In the genomic region with DNA sequence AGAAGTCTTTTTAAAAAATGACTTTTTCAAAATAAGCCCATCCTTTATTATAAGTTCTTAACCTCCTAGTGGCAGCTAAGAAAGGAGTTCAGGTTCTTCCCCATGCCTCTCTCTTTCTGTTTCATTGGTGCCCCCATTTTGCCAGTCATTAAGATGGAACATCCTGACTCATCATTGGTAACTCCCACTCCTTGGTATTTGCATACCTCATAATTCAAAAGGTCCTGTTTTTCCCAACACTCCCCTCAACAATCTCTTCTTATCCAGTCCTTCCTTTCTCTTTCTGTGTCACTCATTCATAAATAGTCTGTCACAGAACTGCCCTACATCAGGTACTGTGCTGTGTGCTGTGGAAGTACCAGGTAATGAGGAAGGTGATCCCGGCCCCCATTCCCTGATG, we compare ENCODE assay signal across 14 cellular contexts.
A peak's percentile ranks its signal among the peaks of the same experiment; 100 is the strongest.
DNase-seq lines count a peak whose midpoint lies in the region; ATAC-seq lines count a peak whose summit lies in the region.
"Had no signal": no experiment of that assay in that cellular context is flagged by ENCODE, and none has a peak within 500 bp of the region (broad histone marks: within the 10 kb centered on the region; RNA-seq: fewer than 3 reads in every experiment).

No MANE protein-coding gene starts in this region.

- CTCF ChIA-PET in T-cell (lab: Charles Lee), result no interaction called here

- peak overlapping the region; percentile 40 to 73 for H3K27ac Mint-ChIP-seq in T-cell

- POLR2A ChIA-PET in T-cell (lab: Charles Lee), result no interaction called here

- no peaks in the 10 kb centered on the region for H3K27me3 Mint-ChIP-seq in T-cell

- peaks cover 75 to 84% (median 76%) of the 10 kb centered on the region in 3 donors for H3K4me1 Mint-ChIP-seq in T-cell

- peaks cover 44% of the 10 kb centered on the region for H3K36me3 Mint-ChIP-seq in T-cell

- H3K9me3 Mint-ChIP-seq in T-cell, result no peaks in the 10 kb centered on the region

- peak; percentile 44 for DNase-seq in stimulated activated CD4-positive, alpha-beta T cell treated with anti-CD3 and anti-CD28 coated beads, Interleukin-4, amount 100 ng/mL, for 24 hours
- no peak for DNase-seq in stimulated activated CD4-positive, alpha-beta T cell treated with anti-CD3 and anti-CD28 coated beads, Interleukin-2, amount 100 ng/mL, for 48 hours
- no peak for DNase-seq in T-cell
- peak; percentile 6 for DNase-seq in glomerular visceral epithelial cell (ENCODE audit: extremely low spot score)
- no peak for DNase-seq in SHP77 (lab: John Stamatoyannopoulos, UW)
- DNase-seq in amygdala (lab: John Stamatoyannopoulos, UW), result no peak
- DNase-seq in DMS153 treated with DMSO at 0.1 percent for 48 hours (lab: John Stamatoyannopoulos, UW; ENCODE audit: unreplicated experiment), result no peak
- DNase-seq in hippocampal formation (lab: John Stamatoyannopoulos, UW), result no peak
- DNase-seq: activated gamma-delta T cell, cerebellar nuclear complex, DND-41, left cardiac atrium, NCI-H1048, NCI-H2171 treated with DMSO at 0.1 percent for 48 hours had no signal

- H3K4me3 Mint-ChIP-seq in T-cell, result no peak overlapping the region

- ATAC-seq in T-cell (replicated peaks in 1 of 4), result no peak
- ATAC-seq: left cardiac atrium had no signal

Comparison
In these comparisons a context has a peak if more than half of its experiments do, and no peak if none do; other contexts are left out.
1. DNase-seq: peak in stimulated activated CD4-positive, alpha-beta T cell treated with anti-CD3 and anti-CD28 coated beads, Interleukin-4, amount 100 ng/mL, for 24 hours (single experiment) and glomerular visceral epithelial cell (single experiment); none in stimulated activated CD4-positive, alpha-beta T cell treated with anti-CD3 and anti-CD28 coated beads, Interleukin-2, amount 100 ng/mL, for 48 hours (0 of 2), T-cell (0 of 34), SHP77 (0 of 2), amygdala (0 of 56), DMS153 treated with DMSO at 0.1 percent for 48 hours (single experiment) and hippocampal formation (0 of 2).